Comparison of ENCODE assay signal across 19 cellular contexts in the genomic region with DNA sequence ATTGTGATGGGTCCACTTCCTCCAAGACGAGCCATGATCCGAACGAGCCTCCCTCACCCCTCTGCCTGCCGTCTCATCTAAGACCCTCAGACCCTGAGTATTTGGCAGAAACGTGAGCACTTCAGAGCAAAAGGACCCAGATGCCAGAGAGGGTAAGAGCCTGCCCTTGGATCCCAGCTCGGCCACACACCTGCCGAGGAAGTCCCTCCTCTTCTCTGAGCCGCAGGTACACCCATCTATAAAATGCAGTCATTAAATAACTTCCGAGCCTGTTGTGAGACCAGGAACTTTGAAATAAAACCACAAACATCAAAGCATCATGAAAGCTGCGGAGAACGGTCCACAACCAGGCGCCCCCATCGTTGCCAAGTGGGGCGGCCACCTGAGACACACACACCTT.
DNase-seq lines count a peak whose midpoint lies in the region; ATAC-seq, FAIRE-seq and TF ChIP-seq lines count a peak whose summit lies in the region.
"Had no signal": no experiment of that assay in that cellular context is flagged by ENCODE, and none has a peak within 500 bp of the region (broad histone marks: within the 10 kb centered on the region; RNA-seq: fewer than 3 reads in every experiment).

No MANE protein-coding gene starts in this region.

- no peak for TF ChIP-seq RAD21 in HepG2 (CRISPR knock-in tag; IDR thresholded peaks at IDR 0.05)

- peak in 2 of 3 donors; percentile 27 to 31 for DNase-seq in right lobe of liver
- no peak for DNase-seq in HepG2 (ENCODE audit: low spot score)
- DNase-seq in kidney = peak; percentile 12
- DNase-seq in posterior vena cava (ENCODE audit: low spot score) = peak; percentile 66
- DNase-seq in Karpas-422 = no peak
- no peak for DNase-seq in NCI-H2171 treated with DMSO at 0.1 percent for 48 hours (lab: John Stamatoyannopoulos, UW)
- DNase-seq: ACHN; DMS79 treated with DMSO at 0.1 percent for 48 hours; GOT3; NCI-H1105 treated with DMSO at 0.1 percent for 48 hours; NCI-H1694; NCI-H2081 treated with DMSO at 0.1 percent for 48 hours; NCI-H748 treated with DMSO at 0.1 percent for 48 hours; NK-92 treated with Interleukin-12 subunit alpha and Interleukin-12 subunit beta, amount 100 ng/mL, for 24 hours; SHP77 had no signal

- no peaks in the 10 kb centered on the region for H3K79me2 ChIP-seq in HepG2 (ENCODE audit: insufficient read depth, low read length)
- no peaks in the 10 kb centered on the region for H3K79me2 ChIP-seq in Karpas-422 (ENCODE audit: low read length)

- H3K9ac ChIP-seq in HepG2 (ENCODE audit: insufficient read depth, low read depth, low read length) (no peak overlapping the region), kidney (ENCODE audit: low read length in 2 of 2) (no peak overlapping the region), Karpas-422 (ENCODE audit: low read length) (no peak overlapping the region)

- ATAC-seq in right lobe of liver = no peak
- ATAC-seq in HepG2 = no peak
- no peak for ATAC-seq in HG02623 (IDR thresholded peaks at IDR 0.05; ENCODE audit: unreplicated experiment)
- ATAC-seq: K562 had no signal

- H4K20me1 ChIP-seq in HepG2 (ENCODE audit: insufficient read depth, low read length) (no peaks in the 10 kb centered on the region), Karpas-422 (ENCODE audit: insufficient read depth, low read depth, low read length) (no peaks in the 10 kb centered on the region)

- POLR2A ChIA-PET in HepG2 (lab: Yijun Ruan, JAX) = no interaction called here

- TF ChIP-seq EP300 in HepG2 (IDR thresholded peaks at IDR 0.05; ENCODE audit: low read depth in 2 of 2, low read length in 2 of 2) = no peak
- TF ChIP-seq EP300 in HepG2 (CRISPR knock-in tag; IDR thresholded peaks at IDR 0.05; ENCODE audit: borderline replicate concordance) = no peak

- H3K27ac ChIP-seq in right lobe of liver (no peak overlapping the region), HepG2 (ENCODE audit: extremely low read length, insufficient read depth, low read length) (no peak overlapping the region), kidney (ENCODE audit: low read depth in 2 of 2, low read length in 2 of 2) (no peak overlapping the region), Karpas-422 (ENCODE audit: low read length) (no peak overlapping the region)
- H3K27ac ChIP-seq: C4-2B had no signal

- H3K36me3 ChIP-seq in right lobe of liver = peaks cover 0 to 8% (median 0%) of the 10 kb centered on the region in 4 donors
- peaks cover 10 to 12% of the 10 kb centered on the region in 2 experiments; a peak in 4 of 5 replicates for H3K36me3 ChIP-seq in HepG2 (replicated peaks in 1 of 2; ENCODE audit: control insufficient read depth in 1 of 2, insufficient read depth in 2 of 2, low read length in 2 of 2)
- peaks cover 5 to 8% of the 10 kb centered on the region in 2 donors for H3K36me3 ChIP-seq in kidney (ENCODE audit: control insufficient read depth in 1 of 2, insufficient read depth in 2 of 2, low read length in 2 of 2)
- no peaks in the 10 kb centered on the region for H3K36me3 ChIP-seq in Karpas-422 (ENCODE audit: insufficient read depth, low read length)

- H3K9me3 ChIP-seq in right lobe of liver (no peaks in the 10 kb centered on the region), HepG2 (ENCODE audit: low read length) (no peaks in the 10 kb centered on the region), kidney (ENCODE audit: control insufficient read depth in 1 of 2, low read length in 2 of 2) (no peaks in the 10 kb centered on the region), Karpas-422 (ENCODE audit: low read length) (no peaks in the 10 kb centered on the region)

- no peak for TF ChIP-seq CTCF in right lobe of liver (IDR thresholded peaks at IDR 0.05)
- no peak for TF ChIP-seq CTCF in HepG2 (CRISPR knock-in tag; IDR thresholded peaks at IDR 0.05)
- no peak for TF ChIP-seq CTCF in kidney (IDR thresholded peaks at IDR 0.05; ENCODE audit: borderline replicate concordance, extremely low read depth, insufficient read depth)

- TF ChIP-seq POLR2A in right lobe of liver (IDR thresholded peaks at IDR 0.05) (no peak), HepG2 (IDR thresholded peaks at IDR 0.05; ENCODE audit: insufficient read depth in 1 of 2, low read depth in 2 of 2, low read length in 2 of 2) (no peak)

- CTCF ChIA-PET in HepG2 (lab: Yijun Ruan, JAX; ENCODE audit: low intra/inter-chr PET ratio, low total read pairs) = no interaction called here

- FAIRE-seq in HepG2 (lab: Jason Lieb, UNC) = no peak
- FAIRE-seq in kidney (lab: Jason Lieb, UNC) = no peak
- FAIRE-seq: K562, RCC 7860 had no signal

- no peaks in the 10 kb centered on the region for H3K9me2 ChIP-seq in Karpas-422 (replicated peaks; ENCODE audit: insufficient read depth, low read length)

- peaks cover 0 to 16% (median 4%) of the 10 kb centered on the region in 4 donors for H3K4me1 ChIP-seq in right lobe of liver
- no peaks in the 10 kb centered on the region for H3K4me1 ChIP-seq in HepG2 (ENCODE audit: insufficient read depth, low read length)
- peaks cover 0 to 4% of the 10 kb centered on the region in 2 donors for H3K4me1 ChIP-seq in kidney (ENCODE audit: control insufficient read depth in 1 of 2, insufficient read depth in 1 of 2, low read depth in 1 of 2, low read length in 2 of 2)
- no peaks in the 10 kb centered on the region for H3K4me1 ChIP-seq in Karpas-422 (ENCODE audit: low read length)

- intact Hi-C loops in right lobe of liver (cut with DNase I) = no loop called here
- intact Hi-C loops in HepG2 (cut with micrococcal nuclease; ENCODE audit: unreplicated experiment) = no loop called here
- intact Hi-C loops in kidney (cut with DNase I) = no loop called here
- intact Hi-C loops in posterior vena cava (cut with DNase I) = no loop called here

- in situ Hi-C loops in HepG2 (cut with HindIII; ENCODE audit: extremely low pct_ligation_motif_present, low pct_unique_long_range_greater_than_20kb) = no loop called here

- no TSS peak for BruUV-seq in HepG2 (replicated peaks; lab: Mats Ljungman, UMichigan)

- H2AFZ ChIP-seq in HepG2 (ENCODE audit: low read length) (no peak overlapping the region), Karpas-422 (ENCODE audit: low read length) (no peak overlapping the region)

- H3K4me3 ChIP-seq in right lobe of liver = no peak overlapping the region
- no peak overlapping the region for H3K4me3 ChIP-seq in HepG2 (replicated peaks in 1 of 3; ENCODE audit: insufficient read depth in 1 of 3, low read depth in 2 of 3, low read length in 3 of 3)
- H3K4me3 ChIP-seq in kidney (ENCODE audit: low read length in 2 of 2) = no peak overlapping the region
- H3K4me3 ChIP-seq in Karpas-422 (ENCODE audit: low read length) = no peak overlapping the region
- H3K4me3 ChIP-seq: K562 had no signal

- H3K4me2 ChIP-seq in HepG2 (ENCODE audit: low read depth, low read length) (no peak overlapping the region), Karpas-422 (ENCODE audit: low read depth, low read length, poor library complexity, severe bottlenecking) (no peak overlapping the region)

- 95% methylated on average over 7 of the region's 14 CpGs for WGBS in right lobe of liver (ENCODE audit: insufficient coverage, low coverage, low lambda C conversion rate, missing lambda C conversion rate)
- WGBS in HepG2 (ENCODE audit: low lambda C conversion rate) = 97% methylated on average over 13 of the region's 14 CpGs

- H3K27me3 ChIP-seq in right lobe of liver (no peaks in the 10 kb centered on the region), HepG2 (ENCODE audit: control insufficient read depth in 1 of 2, insufficient read depth in 2 of 2, low read length in 2 of 2) (no peaks in the 10 kb centered on the region), Karpas-422 (ENCODE audit: low read length) (no peaks in the 10 kb centered on the region)

TF ChIP-seq in HepG2, 621 proteins besides CTCF, POLR2A, EP300 and RAD21 (continues in another document):
- TF ChIP-seq ZNF550 (CRISPR knock-in tag; IDR thresholded peaks at IDR 0.05; ENCODE audit: borderline replicate concordance) = no peak
- TF ChIP-seq ZNF790 (CRISPR knock-in tag; IDR thresholded peaks at IDR 0.05; ENCODE audit: borderline replicate concordance) = no peak
- TF ChIP-seq, protein P1, sequence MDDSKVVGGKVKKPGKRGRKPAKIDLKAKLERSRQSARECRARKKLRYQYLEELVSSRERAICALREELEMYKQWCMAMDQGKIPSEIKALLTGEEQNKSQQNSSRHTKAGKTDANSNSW (CRISPR knock-in tag; IDR thresholded peaks at IDR 0.05; ENCODE audit: borderline replicate concordance) = no peak
- no peak for TF ChIP-seq MAFG (CRISPR knock-in tag; IDR thresholded peaks at IDR 0.05)
- TF ChIP-seq SIN3B (IDR thresholded peaks at IDR 0.05; ENCODE audit: low read length) = no peak
- no peak for TF ChIP-seq NFIB (CRISPR knock-in tag; IDR thresholded peaks at IDR 0.05; ENCODE audit: borderline replicate concordance)
- TF ChIP-seq MYC (CRISPR knock-in tag; IDR thresholded peaks at IDR 0.05; ENCODE audit: borderline replicate concordance) = no peak
- TF ChIP-seq, protein P2, sequence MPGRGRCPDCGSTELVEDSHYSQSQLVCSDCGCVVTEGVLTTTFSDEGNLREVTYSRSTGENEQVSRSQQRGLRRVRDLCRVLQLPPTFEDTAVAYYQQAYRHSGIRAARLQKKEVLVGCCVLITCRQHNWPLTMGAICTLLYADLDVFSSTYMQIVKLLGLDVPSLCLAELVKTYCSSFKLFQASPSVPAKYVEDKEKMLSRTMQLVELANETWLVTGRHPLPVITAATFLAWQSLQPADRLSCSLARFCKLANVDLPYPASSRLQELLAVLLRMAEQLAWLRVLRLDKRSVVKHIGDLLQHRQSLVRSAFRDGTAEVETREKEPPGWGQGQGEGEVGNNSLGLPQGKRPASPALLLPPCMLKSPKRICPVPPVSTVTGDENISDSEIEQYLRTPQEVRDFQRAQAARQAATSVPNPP (CRISPR knock-in tag; IDR thresholded peaks at IDR 0.05) = no peak
- TF ChIP-seq POLR2G (IDR thresholded peaks at IDR 0.05; ENCODE audit: low read depth, low read length) = no peak
- TF ChIP-seq ZNF674 (CRISPR knock-in tag; IDR thresholded peaks at IDR 0.05; ENCODE audit: low read depth) = no peak
- TF ChIP-seq, protein P3, sequence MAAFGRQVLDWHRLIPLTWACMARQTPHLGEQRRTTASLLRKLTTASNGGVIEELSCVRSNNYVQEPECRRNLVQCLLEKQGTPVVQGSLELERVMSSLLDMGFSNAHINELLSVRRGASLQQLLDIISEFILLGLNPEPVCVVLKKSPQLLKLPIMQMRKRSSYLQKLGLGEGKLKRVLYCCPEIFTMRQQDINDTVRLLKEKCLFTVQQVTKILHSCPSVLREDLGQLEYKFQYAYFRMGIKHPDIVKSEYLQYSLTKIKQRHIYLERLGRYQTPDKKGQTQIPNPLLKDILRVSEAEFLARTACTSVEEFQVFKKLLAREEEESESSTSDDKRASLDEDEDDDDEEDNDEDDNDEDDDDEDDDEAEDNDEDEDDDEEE (CRISPR knock-in tag; IDR thresholded peaks at IDR 0.05) = no peak
- no peak for TF ChIP-seq SNAI1 (CRISPR knock-in tag; IDR thresholded peaks at IDR 0.05; ENCODE audit: borderline replicate concordance)
- no peak for TF ChIP-seq JDP2 (CRISPR knock-in tag; IDR thresholded peaks at IDR 0.05; ENCODE audit: borderline replicate concordance)
- no peak for TF ChIP-seq ZNF382 (CRISPR knock-in tag; IDR thresholded peaks at IDR 0.05; ENCODE audit: borderline replicate concordance)

Comparison
In these comparisons a context has a peak if more than half of its experiments do, and no peak if none do; other contexts are left out.
1. DNase-seq: peak in right lobe of liver (2 of 3), kidney (single experiment) and posterior vena cava (single experiment); none in HepG2 (single experiment), Karpas-422 (single experiment) and NCI-H2171 treated with DMSO at 0.1 percent for 48 hours (single experiment).